Comparison of ENCODE assay signal across 8 cellular contexts in the genomic region with DNA sequence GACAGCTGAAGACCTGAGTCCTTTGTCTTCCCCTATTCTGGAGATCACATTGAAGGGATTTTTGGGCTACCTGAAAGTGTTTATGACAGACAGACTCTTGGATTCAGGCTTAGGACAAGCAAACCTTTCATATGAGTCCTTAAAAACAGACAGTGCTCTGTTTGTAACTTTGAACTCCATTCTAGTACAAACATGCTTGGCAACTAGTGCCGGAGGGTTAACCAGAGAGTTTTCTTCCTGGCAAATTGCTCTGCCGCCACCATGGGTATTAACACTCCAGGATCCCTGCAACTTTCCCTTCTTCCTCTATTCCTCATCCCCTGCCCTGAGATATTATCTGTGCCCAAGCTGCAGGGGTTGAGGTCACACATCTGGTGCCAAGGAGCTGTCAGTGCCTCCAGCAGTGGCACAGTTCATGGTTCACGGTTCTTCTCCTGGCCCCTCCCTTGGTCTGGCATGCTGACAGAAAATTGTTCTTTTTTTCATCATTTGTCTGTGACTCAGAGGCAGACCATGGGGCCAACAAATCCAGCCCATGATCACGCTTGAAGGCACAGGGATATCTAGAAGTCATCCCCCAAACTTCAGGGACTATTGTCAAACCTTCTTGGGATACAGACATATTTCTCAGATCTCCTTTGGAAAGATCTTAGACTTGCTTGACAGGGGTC.
DNase-seq lines count a peak whose midpoint lies in the region; ATAC-seq and TF ChIP-seq lines count a peak whose summit lies in the region.

No MANE protein-coding gene starts in this region.

- no peak for DNase-seq in CD4-positive, alpha-beta memory T cell
- DNase-seq in NCI-H446 treated with DMSO at 0.1 percent for 48 hours (lab: John Stamatoyannopoulos, UW) (peak; percentile 86), colonic mucosa (peak; percentile 37), islet precursor cell (no peak), D341Med (ENCODE audit: low spot score) (no peak), NCI-H526 treated with DMSO at 0.1 percent for 48 hours (lab: John Stamatoyannopoulos, UW) (no peak), SJCRH30 (no peak)
- no peak for DNase-seq in naive thymus-derived CD4-positive, alpha-beta T cell

- H3K27me3 Mint-ChIP-seq in CD4-positive, alpha-beta memory T cell, result no peaks in the 10 kb centered on the region
- H3K27me3 Mint-ChIP-seq in naive thymus-derived CD4-positive, alpha-beta T cell, result no peaks in the 10 kb centered on the region

- intact Hi-C loops in CD4-positive, alpha-beta memory T cell (cut with micrococcal nuclease), result loop anchor here (2.0 kb wide), 1 partner anchor 15 kb away; no protein-coding TSS in a partner anchor
- intact Hi-C loops in colonic mucosa (cut with DNase I), result no loop called here
- intact Hi-C loops in naive thymus-derived CD4-positive, alpha-beta T cell (cut with micrococcal nuclease), result loop anchor here in 1 of 2 donors (2.0 kb wide), 1 partner anchor 17 kb away; no protein-coding TSS in a partner anchor

- peaks cover 29 to 59% (median 51%) of the 10 kb centered on the region in 4 donors for H3K4me1 Mint-ChIP-seq in CD4-positive, alpha-beta memory T cell
- peaks cover 0 to 68% (median 17%) of the 10 kb centered on the region in 7 donors for H3K4me1 Mint-ChIP-seq in naive thymus-derived CD4-positive, alpha-beta T cell

- CTCF ChIA-PET in CD4-positive, alpha-beta memory T cell (lab: Charles Lee; ENCODE audit: partially characterized antibody), result interaction anchor here (1.3 to 1.5 kb wide), 2 partner anchors 9 to 64 kb away, joined by 3 to 4 read pairs; no protein-coding TSS in a partner anchor
- CTCF ChIA-PET in naive thymus-derived CD4-positive, alpha-beta T cell (lab: Charles Lee), result no interaction called here

- peak overlapping the region in 5 of 7 donors; percentile 9 to 82 (median 38) for H3K27ac Mint-ChIP-seq in CD4-positive, alpha-beta memory T cell
- H3K27ac Mint-ChIP-seq in naive thymus-derived CD4-positive, alpha-beta T cell, result peak overlapping the region in 1 of 9 donors; percentile 13

- H3K4me3 ChIP-seq in CD4-positive, alpha-beta memory T cell (ENCODE audit: low read length in 2 of 2), result no peak overlapping the region
- H3K4me3 ChIP-seq in colonic mucosa (no peak overlapping the region), SJCRH30 (no peak overlapping the region)
- no peak overlapping the region for H3K4me3 ChIP-seq in naive thymus-derived CD4-positive, alpha-beta T cell (ENCODE audit: low read length)

- no peak overlapping the region for H3K9ac ChIP-seq in colonic mucosa (ENCODE audit: low read depth in 2 of 2, low read length in 2 of 2)

- peaks cover 55% of the 10 kb centered on the region for H3K4me1 ChIP-seq in CD4-positive, alpha-beta memory T cell (ENCODE audit: insufficient read depth, low read length)
- H3K4me1 ChIP-seq in colonic mucosa, result no peaks in the 10 kb centered on the region
- peaks cover 0 to 30% of the 10 kb centered on the region in 2 donors for H3K4me1 ChIP-seq in naive thymus-derived CD4-positive, alpha-beta T cell (ENCODE audit: control insufficient read depth in 2 of 2, insufficient read depth in 2 of 2, low read length in 2 of 2)
- no peaks in the 10 kb centered on the region for H3K4me1 ChIP-seq in SJCRH30

- peaks cover 24 to 38% of the 10 kb centered on the region in 2 donors for H3K36me3 Mint-ChIP-seq in CD4-positive, alpha-beta memory T cell
- H3K36me3 Mint-ChIP-seq in naive thymus-derived CD4-positive, alpha-beta T cell, result peaks cover 0 to 40% (median 24%) of the 10 kb centered on the region in 5 donors

- H3K27me3 ChIP-seq in CD4-positive, alpha-beta memory T cell (ENCODE audit: insufficient read depth, low read length), result no peaks in the 10 kb centered on the region
- H3K27me3 ChIP-seq in colonic mucosa, result no peaks in the 10 kb centered on the region
- H3K27me3 ChIP-seq in naive thymus-derived CD4-positive, alpha-beta T cell (ENCODE audit: control insufficient read depth in 2 of 2, insufficient read depth in 2 of 2, low read length in 2 of 2), result no peaks in the 10 kb centered on the region
- H3K27me3 ChIP-seq in SJCRH30, result no peaks in the 10 kb centered on the region

- H3K36me3 ChIP-seq in CD4-positive, alpha-beta memory T cell (ENCODE audit: insufficient read depth, low read length), result no peaks in the 10 kb centered on the region
- H3K36me3 ChIP-seq in colonic mucosa (no peaks in the 10 kb centered on the region), SJCRH30 (no peaks in the 10 kb centered on the region)
- no peaks in the 10 kb centered on the region for H3K36me3 ChIP-seq in naive thymus-derived CD4-positive, alpha-beta T cell (ENCODE audit: control insufficient read depth in 2 of 3, insufficient read depth in 3 of 3, low read length in 3 of 3)

- H3K9me3 Mint-ChIP-seq in CD4-positive, alpha-beta memory T cell, result no peaks in the 10 kb centered on the region
- H3K9me3 Mint-ChIP-seq in naive thymus-derived CD4-positive, alpha-beta T cell, result peaks cover 0 to 8% (median 0%) of the 10 kb centered on the region in 11 donors

- no peaks in the 10 kb centered on the region for H3K9me3 ChIP-seq in CD4-positive, alpha-beta memory T cell (ENCODE audit: control insufficient read depth in 1 of 2, low read length in 2 of 2)
- H3K9me3 ChIP-seq in colonic mucosa, result no peaks in the 10 kb centered on the region
- H3K9me3 ChIP-seq in naive thymus-derived CD4-positive, alpha-beta T cell (ENCODE audit: control insufficient read depth in 2 of 3, low read length in 3 of 3), result no peaks in the 10 kb centered on the region
- no peaks in the 10 kb centered on the region for H3K9me3 ChIP-seq in SJCRH30 (replicated peaks)

- POLR2A ChIA-PET in CD4-positive, alpha-beta memory T cell (lab: Charles Lee; ENCODE audit: partially characterized antibody), result interaction anchor here (0.7 to 1.7 kb wide), 5 partner anchors 15 to 32 kb away, joined by 3 to 7 read pairs (median 3); no protein-coding TSS in a partner anchor
- POLR2A ChIA-PET in naive thymus-derived CD4-positive, alpha-beta T cell (lab: Charles Lee), result interaction anchor here (0.6 kb wide), 1 partner anchor 19 kb away, joined by 6 read pairs; no protein-coding TSS in a partner anchor

- H3K27ac ChIP-seq in CD4-positive, alpha-beta memory T cell (ENCODE audit: low read depth, low read length), result no peak overlapping the region
- H3K27ac ChIP-seq in colonic mucosa (peak overlapping the region; percentile 38), SJCRH30 (no peak overlapping the region)
- H3K27ac ChIP-seq in naive thymus-derived CD4-positive, alpha-beta T cell (ENCODE audit: low read depth, low read length), result no peak overlapping the region

- peak overlapping the region in 1 of 8 donors; percentile 35 for H3K4me3 Mint-ChIP-seq in CD4-positive, alpha-beta memory T cell
- no peak overlapping the region for H3K4me3 Mint-ChIP-seq in naive thymus-derived CD4-positive, alpha-beta T cell

- ATAC-seq in naive thymus-derived CD4-positive, alpha-beta T cell, result peak; percentile 69

- TF ChIP-seq CTCF in colonic mucosa (IDR thresholded peaks at IDR 0.05), result no peak

Comparison
In these comparisons a context has a peak if more than half of its experiments do, and no peak if none do; other contexts are left out.
1. DNase-seq: peak in NCI-H446 treated with DMSO at 0.1 percent for 48 hours (single experiment) and colonic mucosa (single experiment); none in CD4-positive, alpha-beta memory T cell (0 of 5), naive thymus-derived CD4-positive, alpha-beta T cell (0 of 9), islet precursor cell (single experiment), D341Med (single experiment), NCI-H526 treated with DMSO at 0.1 percent for 48 hours (single experiment) and SJCRH30 (0 of 2).